Comparison of ENCODE assay signal across 23 cellular contexts in genomic region chr6:38391909-38392614, GRCh38.
A peak's percentile ranks its signal among the peaks of the same experiment; 100 is the strongest.
DNase-seq lines count a peak whose midpoint lies in the region; ATAC-seq and TF ChIP-seq lines count a peak whose summit lies in the region.
"Had no signal": no experiment of that assay in that cellular context is flagged by ENCODE, and none has a peak within 500 bp of the region (broad histone marks: within the 10 kb centered on the region; RNA-seq: fewer than 3 reads in every experiment).

No MANE protein-coding gene starts in this region.

- H3K27ac Mint-ChIP-seq in activated CD4-positive, alpha-beta memory T cell treated with anti-CD3 and anti-CD28 coated beads for 36 hours, result no peak overlapping the region
- H3K27ac Mint-ChIP-seq: activated naive CD8-positive, alpha-beta T cell; activated T-cell treated with anti-CD3 and anti-CD28 coated beads, Interleukin-2, amount 50 U/mL, for 24 hours; CD8-positive, alpha-beta T cell; naive thymus-derived CD4-positive, alpha-beta T cell; stimulated activated memory B cell treated with anti-CD40 and anti-IgM and Interleukin-4, amounts not matched to agents 10 μg/mL and 1 μg/mL and 100 μg/mL, for 72 hours had no signal

- in situ Hi-C loops in gastrocnemius medialis (cut with MboI; ENCODE audit: low sequenced_read_pairs in 4 of 4), result no loop called here

- no peaks in the 10 kb centered on the region for H3K4me1 Mint-ChIP-seq in activated CD4-positive, alpha-beta memory T cell treated with anti-CD3 and anti-CD28 coated beads for 36 hours (ENCODE audit: low read depth)

- H3K4me3 ChIP-seq in gastrocnemius medialis, result no peak overlapping the region
- H3K4me3 ChIP-seq: MG63, SK-N-MC, upper lobe of right lung had no signal

- H3K4me3 Mint-ChIP-seq in activated CD4-positive, alpha-beta memory T cell treated with anti-CD3 and anti-CD28 coated beads for 36 hours, result no peak overlapping the region
- H3K4me3 Mint-ChIP-seq: activated naive CD8-positive, alpha-beta T cell; activated T-cell treated with anti-CD3 and anti-CD28 coated beads, Interleukin-2, amount 50 U/mL, for 24 hours; CD8-positive, alpha-beta T cell; naive thymus-derived CD4-positive, alpha-beta T cell; stimulated activated memory B cell treated with anti-CD40 and anti-IgM and Interleukin-4, amounts not matched to agents 10 μg/mL and 1 μg/mL and 100 μg/mL, for 72 hours had no signal

- no peaks in the 10 kb centered on the region for H3K27me3 Mint-ChIP-seq in activated CD4-positive, alpha-beta memory T cell treated with anti-CD3 and anti-CD28 coated beads for 36 hours
- H3K27me3 Mint-ChIP-seq: activated naive CD8-positive, alpha-beta T cell; activated T-cell treated with anti-CD3 and anti-CD28 coated beads, Interleukin-2, amount 50 U/mL, for 24 hours; naive thymus-derived CD4-positive, alpha-beta T cell; stimulated activated memory B cell treated with anti-CD40 and anti-IgM and Interleukin-4, amounts not matched to agents 10 μg/mL and 1 μg/mL and 100 μg/mL, for 72 hours had no signal

- TF ChIP-seq POLR2A in gastrocnemius medialis (IDR thresholded peaks at IDR 0.05), result no peak

- peaks cover 37 to 39% of the 10 kb centered on the region in 2 donors for H3K4me1 ChIP-seq in gastrocnemius medialis
- H3K4me1 ChIP-seq: upper lobe of right lung had no signal

- no peaks in the 10 kb centered on the region for H3K9me3 Mint-ChIP-seq in activated CD4-positive, alpha-beta memory T cell treated with anti-CD3 and anti-CD28 coated beads for 36 hours
- H3K9me3 Mint-ChIP-seq: activated T-cell treated with anti-CD3 and anti-CD28 coated beads, Interleukin-2, amount 50 U/mL, for 24 hours; CD8-positive, alpha-beta T cell; stimulated activated memory B cell treated with anti-CD40 and anti-IgM and Interleukin-4, amounts not matched to agents 10 μg/mL and 1 μg/mL and 100 μg/mL, for 72 hours had no signal

- CTCF ChIA-PET in activated CD4-positive, alpha-beta memory T cell treated with anti-CD3 and anti-CD28 coated beads for 36 hours (lab: Charles Lee), result interaction anchor here (1.2 kb wide), 1 partner anchor 179 kb away, joined by 3 read pairs; no protein-coding TSS in a partner anchor

- no peak for ATAC-seq in GM18868 (IDR thresholded peaks at IDR 0.05; ENCODE audit: unreplicated experiment)
- ATAC-seq in gastrocnemius medialis, result no peak
- ATAC-seq: CD8-positive, alpha-beta T cell; naive thymus-derived CD4-positive, alpha-beta T cell; stimulated activated memory B cell treated with anti-CD40 and anti-IgM and Interleukin-4, amounts not matched to agents 10 μg/mL and 1 μg/mL and 100 μg/mL, for 72 hours; upper lobe of right lung had no signal

- no peaks in the 10 kb centered on the region for H3K36me3 Mint-ChIP-seq in activated CD4-positive, alpha-beta memory T cell treated with anti-CD3 and anti-CD28 coated beads for 36 hours
- H3K36me3 Mint-ChIP-seq: stimulated activated memory B cell treated with anti-CD40 and anti-IgM and Interleukin-4, amounts not matched to agents 10 μg/mL and 1 μg/mL and 100 μg/mL, for 72 hours had no signal

- H3K27ac ChIP-seq in gastrocnemius medialis, result no peak overlapping the region
- H3K27ac ChIP-seq: SK-N-MC, upper lobe of right lung had no signal

- no peaks in the 10 kb centered on the region for H3K36me3 ChIP-seq in gastrocnemius medialis
- H3K36me3 ChIP-seq: MG63, upper lobe of right lung had no signal

- POLR2A ChIA-PET in activated CD4-positive, alpha-beta memory T cell treated with anti-CD3 and anti-CD28 coated beads for 36 hours (lab: Charles Lee), result no interaction called here

- intact Hi-C loops in activated CD4-positive, alpha-beta memory T cell treated with anti-CD3 and anti-CD28 coated beads for 36 hours (cut with micrococcal nuclease), result no loop called here
- intact Hi-C loops in gastrocnemius medialis (cut with DNase I; ENCODE audit: low total_unique reads), result no loop called here

- no peaks in the 10 kb centered on the region for H3K27me3 ChIP-seq in gastrocnemius medialis
- H3K27me3 ChIP-seq: MG63, upper lobe of right lung had no signal

- DNase-seq in NCI-H1105 treated with DMSO at 0.1 percent for 48 hours (lab: John Stamatoyannopoulos, UW) (peak; percentile 21), NCI-H1105 (lab: John Stamatoyannopoulos, UW) (no peak), RPMI7951 (ENCODE audit: low read depth) (peak; percentile 61), fibroblast of peridontal ligament (ENCODE audit: extremely low read depth) (peak; percentile 64), renal cortical epithelial cell (ENCODE audit: low read depth) (peak; percentile 27), gastrocnemius medialis (no peak)
- no peak for DNase-seq in activated CD4-positive, alpha-beta memory T cell treated with anti-CD3 and anti-CD28 coated beads for 36 hours
- DNase-seq: 8988T; activated CD4-positive, alpha-beta T cell treated with anti-CD3 and anti-CD28 coated beads, Interleukin-2, amount 50 U/mL, for 4 hours; activated T-cell treated with anti-CD3 and anti-CD28 coated beads, Interleukin-2, amount 50 U/mL, for 24 hours; caudate nucleus; CD8-positive, alpha-beta T cell; foreskin melanocyte; GDM1; MG63; naive thymus-derived CD4-positive, alpha-beta T cell; NCI-H2081 treated with DMSO at 0.1 percent for 48 hours; NCI-H526; upper lobe of right lung had no signal

- H3K9me3 ChIP-seq in gastrocnemius medialis, result no peaks in the 10 kb centered on the region
- H3K9me3 ChIP-seq: MG63, upper lobe of right lung had no signal

- no peak for TF ChIP-seq CTCF in gastrocnemius medialis (IDR thresholded peaks at IDR 0.05 in 4 of 5, conservative IDR thresholded peaks at IDR 0.05 in 1 of 5)

Comparison
In these comparisons a context has a peak if more than half of its experiments do, and no peak if none do; other contexts are left out.
1. DNase-seq: peak in NCI-H1105 treated with DMSO at 0.1 percent for 48 hours (single experiment), RPMI7951 (single experiment), fibroblast of peridontal ligament (single experiment) and renal cortical epithelial cell (single experiment); none in NCI-H1105 (single experiment), activated CD4-positive, alpha-beta memory T cell treated with anti-CD3 and anti-CD28 coated beads for 36 hours (single experiment) and gastrocnemius medialis (0 of 2).